In genomic region chr15:67967871-67968423, GRCh38 we compare ENCODE assay signal across 9 cellular contexts.
DNase-seq lines count a peak whose midpoint lies in the region; ATAC-seq and TF ChIP-seq lines count a peak whose summit lies in the region.
"Had no signal": no experiment of that assay in that cellular context is flagged by ENCODE, and none has a peak within 500 bp of the region (broad histone marks: within the 10 kb centered on the region; RNA-seq: fewer than 3 reads in every experiment).

No MANE protein-coding gene starts in this region.

- no peaks in the 10 kb centered on the region for H3K27me3 ChIP-seq in breast epithelium

- POLR2A ChIA-PET in MCF 10A (lab: Yijun Ruan, JAX) = interaction anchor here (0.7 to 0.9 kb wide), 2 partner anchors 9 to 179 kb away, joined by 3 read pairs; no protein-coding TSS in a partner anchor
- POLR2A ChIA-PET in activated CD8-positive, alpha-beta T cell treated with anti-CD3 and anti-CD28 coated beads for 36 hours (lab: Charles Lee) = no interaction called here

- no peaks in the 10 kb centered on the region for H3K4me1 ChIP-seq in breast epithelium

- peaks cover 4% of the 10 kb centered on the region for H3K4me1 Mint-ChIP-seq in MCF 10A (ENCODE audit: insufficient read depth, unreplicated experiment)
- peaks cover 9% of the 10 kb centered on the region for H3K4me1 Mint-ChIP-seq in activated CD8-positive, alpha-beta T cell treated with anti-CD3 and anti-CD28 coated beads for 36 hours (ENCODE audit: low read depth)

- H3K27ac Mint-ChIP-seq in MCF 10A (ENCODE audit: low read depth, unreplicated experiment) = no peak overlapping the region
- no peak overlapping the region for H3K27ac Mint-ChIP-seq in activated CD8-positive, alpha-beta T cell treated with anti-CD3 and anti-CD28 coated beads for 36 hours

- no peaks in the 10 kb centered on the region for H3K27me3 Mint-ChIP-seq in MCF 10A (ENCODE audit: insufficient read depth, unreplicated experiment)
- H3K27me3 Mint-ChIP-seq in activated CD8-positive, alpha-beta T cell treated with anti-CD3 and anti-CD28 coated beads for 36 hours = peaks cover 34% of the 10 kb centered on the region

- H3K9me3 ChIP-seq in breast epithelium = no peaks in the 10 kb centered on the region

- CTCF ChIA-PET in MCF 10A (lab: Yijun Ruan, JAX) = interaction anchor here (1.8 kb wide), 1 partner anchor 12 kb away, joined by 4 read pairs; no protein-coding TSS in a partner anchor
- CTCF ChIA-PET in activated CD8-positive, alpha-beta T cell treated with anti-CD3 and anti-CD28 coated beads for 36 hours (lab: Charles Lee) = interaction anchor here (1.0 kb wide), 1 partner anchor 467 kb away, joined by 3 read pairs; no protein-coding TSS in a partner anchor

- H3K36me3 ChIP-seq in breast epithelium = no peaks in the 10 kb centered on the region

- no peaks in the 10 kb centered on the region for H3K9me3 Mint-ChIP-seq in MCF 10A (ENCODE audit: unreplicated experiment)
- no peaks in the 10 kb centered on the region for H3K9me3 Mint-ChIP-seq in activated CD8-positive, alpha-beta T cell treated with anti-CD3 and anti-CD28 coated beads for 36 hours

- no peak overlapping the region for H3K27ac ChIP-seq in breast epithelium
- H3K27ac ChIP-seq: epithelial cell of prostate had no signal

- no peak for TF ChIP-seq CTCF in breast epithelium (IDR thresholded peaks at IDR 0.05)
- TF ChIP-seq CTCF in MCF 10A (IDR thresholded peaks at IDR 0.05; ENCODE audit: unreplicated experiment) = no peak
- no peak for TF ChIP-seq CTCF in activated CD8-positive, alpha-beta T cell treated with anti-CD3 and anti-CD28 coated beads for 36 hours (IDR thresholded peaks at IDR 0.05)
- no peak for TF ChIP-seq CTCF in omental fat pad (IDR thresholded peaks at IDR 0.05)

- DNase-seq in breast epithelium (ENCODE audit: low spot score in 2 of 2) = peak; percentile 39 to 56
- DNase-seq in MCF 10A (ENCODE audit: unreplicated experiment) = no peak
- peak; percentile 58 to 95 (median 90) for DNase-seq in NCI-H1417 (lab: John Stamatoyannopoulos, UW)
- peak; percentile 14 for DNase-seq in activated CD8-positive, alpha-beta T cell treated with anti-CD3 and anti-CD28 coated beads for 36 hours
- DNase-seq in Right ventricle myocardium inferior (ENCODE audit: missing footprints) = peak; percentile 89
- DNase-seq in omental fat pad (ENCODE audit: low spot score) = peak; percentile 47
- no peak for DNase-seq in AML-193 (lab: John Stamatoyannopoulos, UW)

- no peak for TF ChIP-seq POLR2A in breast epithelium (IDR thresholded peaks at IDR 0.05)

- ATAC-seq in activated CD8-positive, alpha-beta T cell treated with anti-CD3 and anti-CD28 coated beads for 36 hours = peak; percentile 51
- ATAC-seq in Right ventricle myocardium inferior = peak; percentile 91
- ATAC-seq in omental fat pad (ENCODE audit: low FRiP score) = peak; percentile 92
- no peak for ATAC-seq in GM18870 (IDR thresholded peaks at IDR 0.05; ENCODE audit: unreplicated experiment)

- BruUV-seq in MCF 10A (replicated peaks; lab: Mats Ljungman, UMichigan) = no TSS peak

- no peaks in the 10 kb centered on the region for H3K36me3 Mint-ChIP-seq in MCF 10A (ENCODE audit: insufficient read depth, unreplicated experiment)
- H3K36me3 Mint-ChIP-seq in activated CD8-positive, alpha-beta T cell treated with anti-CD3 and anti-CD28 coated beads for 36 hours (ENCODE audit: low read depth) = no peaks in the 10 kb centered on the region

- H3K4me3 Mint-ChIP-seq in MCF 10A (ENCODE audit: unreplicated experiment) = no peak overlapping the region
- no peak overlapping the region for H3K4me3 Mint-ChIP-seq in activated CD8-positive, alpha-beta T cell treated with anti-CD3 and anti-CD28 coated beads for 36 hours

- intact Hi-C loops in breast epithelium (cut with DNase I; ENCODE audit: low total_unique reads) = no loop called here
- intact Hi-C loops in MCF 10A (cut with micrococcal nuclease) = no loop called here
- intact Hi-C loops in activated CD8-positive, alpha-beta T cell treated with anti-CD3 and anti-CD28 coated beads for 36 hours (cut with micrococcal nuclease) = no loop called here
- intact Hi-C loops in Right ventricle myocardium inferior (cut with DNase I) = loop anchor here (10.0 kb wide), 1 partner anchor 103 kb away; no protein-coding TSS in a partner anchor

- H3K4me3 ChIP-seq in breast epithelium = peak overlapping the region; percentile 29 to 59 (median 45)

Comparison
In these comparisons a context has a peak if more than half of its experiments do, and no peak if none do; other contexts are left out.
1. DNase-seq: peak in breast epithelium (2 of 2), NCI-H1417 (3 of 3), activated CD8-positive, alpha-beta T cell treated with anti-CD3 and anti-CD28 coated beads for 36 hours (single experiment), Right ventricle myocardium inferior (single experiment) and omental fat pad (single experiment); none in MCF 10A (single experiment) and AML-193 (0 of 2).